ENCODE assay signal across 21 cellular contexts in the genomic region with DNA sequence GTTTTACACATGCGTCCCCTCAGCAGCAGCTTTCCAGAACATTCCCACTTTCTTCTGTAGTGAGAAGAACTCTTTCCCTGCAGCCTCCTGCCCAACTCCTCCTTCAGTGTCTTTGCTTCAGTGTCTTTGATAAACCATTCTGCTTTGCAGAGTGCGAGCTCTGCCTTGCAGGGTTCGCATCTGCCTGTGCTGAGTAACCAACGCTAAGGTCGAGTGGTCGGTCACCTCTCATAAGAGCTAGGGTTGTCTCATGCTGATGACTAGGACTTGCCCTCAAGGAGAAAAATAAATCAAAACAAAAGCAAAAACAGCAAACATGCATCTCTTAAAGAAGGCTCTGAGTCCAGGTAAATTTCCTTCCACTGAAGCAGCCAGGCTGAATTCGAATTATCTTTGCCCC. TPM values are rescaled to one million over a fixed set of nuclear protein-coding genes. Genes with fewer than 3 reads are reported as not detected.
DNase-seq lines count a peak whose midpoint lies in the region; ATAC-seq, FAIRE-seq and TF ChIP-seq lines count a peak whose summit lies in the region.
"Had no signal": no experiment of that assay in that cellular context is flagged by ENCODE, and none has a peak within 500 bp of the region (broad histone marks: within the 10 kb centered on the region; RNA-seq: fewer than 3 reads in every experiment).

No MANE protein-coding gene starts in this region.

- no peak overlapping the region for H2AK5ac ChIP-seq in mesenchymal stem cell (ENCODE audit: low read length, severe bottlenecking)

- H3K4me2 ChIP-seq in A549 (no peak overlapping the region), mesenchymal stem cell (ENCODE audit: low read length, poor library complexity, severe bottlenecking) (no peak overlapping the region)
- H3K4me2 ChIP-seq: BLaER1 treated with 17β-estradiol and CSF1 and Interleukin-3, amounts not matched to agents 10 nM and 100 nM had no signal

- TF ChIP-seq CTCF in A549 (IDR thresholded peaks at IDR 0.05), result no peak

- H3K23ac ChIP-seq in mesenchymal stem cell (ENCODE audit: low read length in 2 of 2), result no peak overlapping the region

- 41% methylated on average over 7 of the region's 7 CpGs for WGBS in A549 (ENCODE audit: missing lambda C conversion rate)
- 19% methylated on average over 7 of the region's 7 CpGs for whole genome bisulfite sequencing in mesenchymal stem cell

- no peak overlapping the region for H3K4me3 ChIP-seq in A549
- no peak overlapping the region for H3K4me3 ChIP-seq in mesenchymal stem cell (ENCODE audit: insufficient read depth in 1 of 2, low read depth in 1 of 2, low read length in 2 of 2)
- H3K4me3 ChIP-seq: BLaER1 treated with 17β-estradiol and CSF1 and Interleukin-3, amounts not matched to agents 10 nM and 100 nM had no signal

- CTCF ChIA-PET in A549 (lab: Yijun Ruan, JAX), result interaction anchor here (0.8 to 1.2 kb wide), 2 partner anchors 23 to 24 kb away, joined by 3 read pairs; no protein-coding TSS in a partner anchor

- no peak for FAIRE-seq in A549 (lab: Jason Lieb, UNC)
- peak; percentile 16 for FAIRE-seq in HTR-8/SVneo (lab: Jason Lieb, UNC)
- FAIRE-seq: A204.1, D721Med, GM12891, GM19239 had no signal

- no peak overlapping the region for H2BK12ac ChIP-seq in mesenchymal stem cell (ENCODE audit: low read length in 2 of 2)

- H3K27ac ChIP-seq in A549 (no peak overlapping the region), mesenchymal stem cell (ENCODE audit: low read length, poor library complexity, severe bottlenecking) (no peak overlapping the region)
- H3K27ac ChIP-seq: BLaER1 treated with 17β-estradiol and CSF1 and Interleukin-3, amounts not matched to agents 10 nM and 100 nM; C4-2B had no signal

- no peak overlapping the region for H3K9ac ChIP-seq in mesenchymal stem cell (ENCODE audit: low read length)
- H3K9ac ChIP-seq: BLaER1 treated with 17β-estradiol and CSF1 and Interleukin-3, amounts not matched to agents 10 nM and 100 nM had no signal

- TF ChIP-seq POLR2A in A549 (IDR thresholded peaks at IDR 0.05; ENCODE audit: low read length), result no peak

- no peaks in the 10 kb centered on the region for H3K79me1 ChIP-seq in mesenchymal stem cell (replicated peaks; ENCODE audit: low read length, poor library complexity, severe bottlenecking)

- ATAC-seq in A549, result no peak
- ATAC-seq: CD8-positive, alpha-beta T cell had no signal

- no peak overlapping the region for H4K8ac ChIP-seq in mesenchymal stem cell (ENCODE audit: low read length)

- TF ChIP-seq RAD21 in A549 (conservative IDR thresholded peaks at IDR 0.05 in 1 of 2, IDR thresholded peaks at IDR 0.05 in 1 of 2), result no peak

- peaks cover 49 to 59% of the 10 kb centered on the region in 2 experiments for H3K27me3 ChIP-seq in mesenchymal stem cell (ENCODE audit: control insufficient read depth in 1 of 2, insufficient read depth in 1 of 2, low read length in 2 of 2)
- H3K27me3 ChIP-seq: BLaER1 treated with 17β-estradiol and CSF1 and Interleukin-3, amounts not matched to agents 10 nM and 100 nM had no signal

- POLR2A ChIA-PET in A549 (lab: Yijun Ruan, JAX), result no interaction called here

- no peak overlapping the region for H2AFZ ChIP-seq in mesenchymal stem cell (ENCODE audit: low read depth, low read length)

- no peak overlapping the region for H2BK120ac ChIP-seq in mesenchymal stem cell (ENCODE audit: low read depth, low read length)

- H3K18ac ChIP-seq in mesenchymal stem cell (ENCODE audit: low read depth in 1 of 2, low read length in 2 of 2), result peak overlapping the region in 1 of 2 experiments; percentile 80

- H3K4me1 ChIP-seq in A549 (no peaks in the 10 kb centered on the region), mesenchymal stem cell (ENCODE audit: control insufficient read depth, insufficient read depth, low read depth, low read length) (no peaks in the 10 kb centered on the region)
- H3K4me1 ChIP-seq: Caco-2 had no signal

- no peak overlapping the region for H4K91ac ChIP-seq in mesenchymal stem cell (ENCODE audit: low read length)

- H2BK5ac ChIP-seq in mesenchymal stem cell (ENCODE audit: low read depth, low read length, poor library complexity, severe bottlenecking), result no peak overlapping the region

- no peaks in the 10 kb centered on the region for H3K36me3 ChIP-seq in mesenchymal stem cell (ENCODE audit: control insufficient read depth in 1 of 2, insufficient read depth in 2 of 2, low read depth in 1 of 2, low read length in 2 of 2)
- H3K36me3 ChIP-seq: BLaER1 treated with 17β-estradiol and CSF1 and Interleukin-3, amounts not matched to agents 10 nM and 100 nM had no signal

- TF ChIP-seq EP300 in A549 (IDR thresholded peaks at IDR 0.05), result no peak

- no peak overlapping the region for H2BK15ac ChIP-seq in mesenchymal stem cell (ENCODE audit: low read depth, poor library complexity, severe bottlenecking)

- DNase-seq in A549 (ENCODE audit: low read depth in 1 of 2, low spot score in 1 of 2), result no peak
- DNase-seq in HTR-8/SVneo (ENCODE audit: insufficient read length, low spot score), result no peak
- peak; percentile 74 for DNase-seq in mesenchymal stem cell
- DNase-seq in DMS53 treated with DMSO at 0.1 percent for 48 hours (lab: John Stamatoyannopoulos, UW; ENCODE audit: unreplicated experiment), result no peak
- no peak for DNase-seq in activated effector memory CD4-positive, alpha-beta T cell treated with Interleukin-2 at 50 U/mL for 16 hours
- DNase-seq: 8988T; AML-193; Caco-2; Calu3; CD4-positive, alpha-beta T cell; CD8-positive, alpha-beta T cell; DMS79; DND-41; EL; GDM1 had no signal

- H3K9me3 ChIP-seq in A549 (peaks cover 5% of the 10 kb centered on the region; the same call in 2 of the 3 replicates), mesenchymal stem cell (ENCODE audit: control insufficient read depth, low read length) (peaks cover 6% of the 10 kb centered on the region)

- H3K4ac ChIP-seq in mesenchymal stem cell (ENCODE audit: low read depth in 1 of 2, low read length in 2 of 2), result no peak overlapping the region

- peak overlapping the region in 1 of 2 experiments; percentile 76 for H3K14ac ChIP-seq in mesenchymal stem cell (ENCODE audit: low read length in 2 of 2)

TF ChIP-seq in A549, 52 proteins besides CTCF, POLR2A, EP300 and RAD21:
- TF ChIP-seq, protein P1, sequence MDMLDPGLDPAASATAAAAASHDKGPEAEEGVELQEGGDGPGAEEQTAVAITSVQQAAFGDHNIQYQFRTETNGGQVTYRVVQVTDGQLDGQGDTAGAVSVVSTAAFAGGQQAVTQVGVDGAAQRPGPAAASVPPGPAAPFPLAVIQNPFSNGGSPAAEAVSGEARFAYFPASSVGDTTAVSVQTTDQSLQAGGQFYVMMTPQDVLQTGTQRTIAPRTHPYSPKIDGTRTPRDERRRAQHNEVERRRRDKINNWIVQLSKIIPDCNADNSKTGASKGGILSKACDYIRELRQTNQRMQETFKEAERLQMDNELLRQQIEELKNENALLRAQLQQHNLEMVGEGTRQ (IDR thresholded peaks at IDR 0.05), result peak; percentile 45; the same call in 1 of the 2 replicates
- no peak for TF ChIP-seq TFCP2L1 (CRISPR knock-in tag; IDR thresholded peaks at IDR 0.05)

RNA-seq across cellular contexts. Expression of a gene that starts 22.7 kb away (rescaled TPM):
- polyA plus RNA-seq in A549 (2011; rRNA removed) (1.1 and 1.2 TPM in 2 replicates), A549 (2017; fragmentation: RNase III; extraction: RNeasy Plus Mini Kit Qiagen cat#74134 plus additional on column Dnase treatment) (1.1 to 1.6 TPM (median 1.2 TPM) in 3 replicates)
- 0.94 and 0.95 TPM in 2 replicates for polyA plus RNA-seq in A549 (2012; cell fraction: cytosol; rRNA removed)
- polyA plus RNA-seq in A549 (2012; cell fraction: nucleus; rRNA removed), result 2.0 and 2.1 TPM in 2 replicates
- polyA minus RNA-seq in A549 (2011; rRNA and poly(A)+ RNA removed), result 0.83 and 0.91 TPM in 2 replicates
- polyA plus RNA-seq in mesenchymal stem cell (2013, experiment 1 of 2), result 3.7 TPM
- polyA plus RNA-seq in mesenchymal stem cell (2013, experiment 2 of 2), result 3.1 TPM
